1 cellular context compared by ENCODE assay signal in genomic region chr10:12960431-12960898, GRCh38.
TF ChIP-seq lines count a peak whose summit lies in the region.

No MANE protein-coding gene starts in this region.

TF ChIP-seq in K562, 482 proteins besides CTCF, POLR2A, EP300 and RAD21:
- TF ChIP-seq USF2 (CRISPR knock-in tag; IDR thresholded peaks at IDR 0.05) (peak; percentile 46), ZNF780A (CRISPR knock-in tag; IDR thresholded peaks at IDR 0.05) (no peak), ZNF431 (CRISPR knock-in tag; IDR thresholded peaks at IDR 0.05) (no peak), CREB5 (CRISPR knock-in tag; IDR thresholded peaks at IDR 0.05) (no peak)
